ENCODE assay signal across 10 cellular contexts in genomic region chr10:71323407-71323806, GRCh38. TPM values are rescaled to one million over a fixed set of nuclear protein-coding genes. Genes with fewer than 3 reads are reported as not detected.
A peak's percentile ranks its signal among the peaks of the same experiment; 100 is the strongest.
DNase-seq lines count a peak whose midpoint lies in the region; ATAC-seq and TF ChIP-seq lines count a peak whose summit lies in the region.
"Had no signal": no experiment of that assay in that cellular context is flagged by ENCODE, and none has a peak within 500 bp of the region (broad histone marks: within the 10 kb centered on the region; RNA-seq: fewer than 3 reads in every experiment).

No MANE protein-coding gene starts in this region.

- TF ChIP-seq CTCF in epithelial cell of esophagus (IDR thresholded peaks at IDR 0.05; ENCODE audit: insufficient read depth, low read depth, low read length, missing control alignments) = no peak

- in situ Hi-C loops in ACHN (cut with HindIII; ENCODE audit: low pct_ligation_motif_present, low pct_unique_long_range_greater_than_20kb, low sequenced_read_pairs) = no loop called here

- DNase-seq in ACHN = peak; percentile 24
- peak; percentile 23 for DNase-seq in EL
- peak; percentile 18 for DNase-seq in NCI-H460 (ENCODE audit: extremely low read depth, low read depth)
- DNase-seq in epithelial cell of esophagus (ENCODE audit: low read depth) = peak; percentile 43
- DNase-seq in activated CD8-positive, alpha-beta memory T cell treated with anti-CD3 and anti-CD28 coated beads, Interleukin-2, amount 50 U/mL, for 4 hours = no peak
- DNase-seq in SHP77 (lab: John Stamatoyannopoulos, UW) = no peak
- DNase-seq: activated T-cell treated with anti-CD3 and anti-CD28 coated beads, Interleukin-2, amount 50 U/mL, for 1 hour; MG63 had no signal

- H3K4me3 ChIP-seq in epithelial cell of esophagus (ENCODE audit: low read length) = no peak overlapping the region
- H3K4me3 ChIP-seq: MG63 had no signal

- ATAC-seq in GM18861 (IDR thresholded peaks at IDR 0.05; ENCODE audit: unreplicated experiment) (no peak), GM21576 (IDR thresholded peaks at IDR 0.05; ENCODE audit: unreplicated experiment) (no peak)

RNA-seq across cellular contexts. Expression of gene SLC29A3, which starts 4.3 kb away (rescaled TPM):
- 3.8 and 4.1 TPM in 2 replicates for total RNA-seq in NCI-H460 (2014; rRNA removed; shearing (Covaris generic))
- 0.24 and 0.53 TPM in 2 replicates for polyA plus RNA-seq in NCI-H460 (2014; cell fraction: nucleus; rRNA removed)

Comparison
In these comparisons a context has a peak if more than half of its experiments do, and no peak if none do; other contexts are left out.
1. DNase-seq: peak in ACHN (single experiment), EL (single experiment), NCI-H460 (single experiment) and epithelial cell of esophagus (single experiment); none in activated CD8-positive, alpha-beta memory T cell treated with anti-CD3 and anti-CD28 coated beads, Interleukin-2, amount 50 U/mL, for 4 hours (single experiment) and SHP77 (0 of 2).